17 cellular contexts compared by ENCODE assay signal in genomic region chr11:129412501-129412900, GRCh38. TPM values are rescaled to one million over a fixed set of nuclear protein-coding genes. Genes with fewer than 3 reads are reported as not detected.
"Had no signal": no experiment of that assay in that cellular context is flagged by ENCODE, and none has a peak within 500 bp of the region (broad histone marks: within the 10 kb centered on the region; RNA-seq: fewer than 3 reads in every experiment).

No MANE protein-coding gene starts in this region.

- H3K4me3 Mint-ChIP-seq: activated CD4-positive, alpha-beta memory T cell treated with anti-CD3 and anti-CD28 coated beads for 36 hours; activated T-cell treated with anti-CD3 and anti-CD28 coated beads, Interleukin-2, amount 50 U/mL, for 72 hours; natural killer cell; stimulated activated effector memory CD8-positive, alpha-beta T cell treated with anti-CD3 and anti-CD28 coated beads, Interleukin-12 subunit alpha, Interleukin-12 subunit beta, amount 100 ng/mL, for 72 hours; T-helper 2 cell treated with Interferon-gamma antibody and Interleukin-4, amounts not matched to agents 5 μg/mL and 100 μg/mL, for 36 hours; type B pancreatic cell had no signal

- H3K4me3 ChIP-seq: breast epithelium had no signal

- DNase-seq: activated CD4-positive, alpha-beta memory T cell treated with anti-CD3 and anti-CD28 coated beads for 36 hours; activated CD4-positive, alpha-beta T cell treated with anti-CD3 and anti-CD28 coated beads for 1 hour; activated CD8-positive, alpha-beta memory T cell treated with anti-CD3 and anti-CD28 coated beads, Interleukin-2, amount 50 U/mL, for 4 hours; activated T-cell treated with anti-CD3 and anti-CD28 coated beads, Interleukin-2, amount 50 U/mL, for 72 hours; aorta; glutamatergic neuron; mammary epithelial cell; natural killer cell; right cardiac atrium had no signal

- H3K27me3 Mint-ChIP-seq: type B pancreatic cell had no signal

- H3K4me1 ChIP-seq: breast epithelium had no signal

- H3K4me1 Mint-ChIP-seq: natural killer cell; stimulated activated effector memory CD8-positive, alpha-beta T cell treated with anti-CD3 and anti-CD28 coated beads, Interleukin-12 subunit alpha, Interleukin-12 subunit beta, amount 100 ng/mL, for 72 hours had no signal

- H3K36me3 ChIP-seq: breast epithelium had no signal

- H3K27ac ChIP-seq: breast epithelium had no signal

- ATAC-seq: activated T-cell treated with anti-CD3 and anti-CD28 coated beads, Interleukin-2, amount 50 U/mL, for 72 hours; left lobe of liver; natural killer cell; right cardiac atrium; stimulated activated effector memory CD8-positive, alpha-beta T cell treated with anti-CD3 and anti-CD28 coated beads, Interleukin-12 subunit alpha, Interleukin-12 subunit beta, amount 100 ng/mL, for 72 hours had no signal

- H3K27me3 ChIP-seq: breast epithelium had no signal

- H3K9me3 ChIP-seq: breast epithelium had no signal

- H3K9me3 Mint-ChIP-seq: activated CD4-positive, alpha-beta memory T cell treated with anti-CD3 and anti-CD28 coated beads for 36 hours; activated T-cell treated with anti-CD3 and anti-CD28 coated beads, Interleukin-2, amount 50 U/mL, for 72 hours; natural killer cell; stimulated activated effector memory CD8-positive, alpha-beta T cell treated with anti-CD3 and anti-CD28 coated beads, Interleukin-12 subunit alpha, Interleukin-12 subunit beta, amount 100 ng/mL, for 72 hours; T-helper 2 cell treated with Interferon-gamma antibody and Interleukin-4, amounts not matched to agents 5 μg/mL and 100 μg/mL, for 36 hours; type B pancreatic cell had no signal

- H3K27ac Mint-ChIP-seq: activated CD4-positive, alpha-beta memory T cell treated with anti-CD3 and anti-CD28 coated beads for 36 hours; activated T-cell treated with anti-CD3 and anti-CD28 coated beads, Interleukin-2, amount 50 U/mL, for 72 hours; natural killer cell; stimulated activated effector memory CD8-positive, alpha-beta T cell treated with anti-CD3 and anti-CD28 coated beads, Interleukin-12 subunit alpha, Interleukin-12 subunit beta, amount 100 ng/mL, for 72 hours; T-helper 2 cell treated with Interferon-gamma antibody and Interleukin-4, amounts not matched to agents 5 μg/mL and 100 μg/mL, for 36 hours had no signal

- H3K36me3 Mint-ChIP-seq: activated CD4-positive, alpha-beta memory T cell treated with anti-CD3 and anti-CD28 coated beads for 36 hours; natural killer cell; stimulated activated effector memory CD8-positive, alpha-beta T cell treated with anti-CD3 and anti-CD28 coated beads, Interleukin-12 subunit alpha, Interleukin-12 subunit beta, amount 100 ng/mL, for 72 hours; type B pancreatic cell had no signal

RNA-seq across cellular contexts. Expression of gene BARX2, which starts 36.9 kb away (rescaled TPM):
- total RNA-seq: aorta, cerebellum, dermis microvascular lymphatic vessel endothelial cell, left lobe of liver, natural killer cell, posterior vena cava, right cardiac atrium had no signal
- polyA plus RNA-seq: right cardiac atrium had no signal
